ENCODE assay signal across 19 cellular contexts in the genomic region with DNA sequence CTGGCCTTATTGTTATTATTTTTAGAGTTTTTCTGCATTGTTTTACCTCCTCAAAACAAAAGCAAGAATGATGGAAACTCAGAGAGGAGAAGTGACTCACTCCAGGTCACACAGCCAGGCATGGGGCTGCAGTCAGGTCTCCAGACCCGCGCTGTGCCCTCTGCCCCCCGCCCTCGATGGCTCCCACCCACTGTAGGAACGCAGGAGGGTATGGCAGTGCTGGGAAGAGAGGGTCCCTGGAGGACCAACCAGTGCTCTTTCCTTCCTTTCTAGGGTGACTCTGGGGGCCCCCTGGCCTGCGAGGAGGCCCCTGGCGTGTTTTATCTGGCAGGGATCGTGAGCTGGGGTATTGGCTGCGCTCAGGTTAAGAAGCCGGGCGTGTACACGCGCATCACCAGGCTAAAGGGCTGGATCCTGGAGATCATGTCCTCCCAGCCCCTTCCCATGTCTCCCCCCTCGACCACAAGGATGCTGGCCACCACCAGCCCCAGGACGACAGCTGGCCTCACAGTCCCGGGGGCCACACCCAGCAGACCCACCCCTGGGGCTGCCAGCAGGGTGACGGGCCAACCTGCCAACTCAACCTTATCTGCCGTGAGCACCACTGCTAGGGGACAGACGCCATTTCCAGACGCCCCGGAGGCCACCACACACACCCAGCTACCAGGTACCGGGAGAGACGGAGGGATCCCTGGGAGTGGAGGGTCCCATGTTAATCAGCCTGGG. TPM values are rescaled to one million over a fixed set of nuclear protein-coding genes. Genes with fewer than 3 reads are reported as not detected.
DNase-seq lines count a peak whose midpoint lies in the region; ATAC-seq and TF ChIP-seq lines count a peak whose summit lies in the region.
"Had no signal": no experiment of that assay in that cellular context is flagged by ENCODE, and none has a peak within 500 bp of the region (broad histone marks: within the 10 kb centered on the region; RNA-seq: fewer than 3 reads in every experiment).

No MANE protein-coding gene starts in this region.

- H3K36me3 ChIP-seq in SJCRH30: no peaks in the 10 kb centered on the region
- peaks cover 0 to 49% (median 0%) of the 10 kb centered on the region in 3 donors for H3K36me3 ChIP-seq in esophagus squamous epithelium

- DNase-seq in HUDEP-2 (lab: John Stamatoyannopoulos, UW; ENCODE audit: unreplicated experiment in 76 of 76) (peak in 60 of 76 experiments; percentile 9 to 74 (median 54)), erythroblast (lab: John Stamatoyannopoulos, UW) (peak; percentile 65 to 77), SJCRH30 (no peak), esophagus squamous epithelium (lab: John Stamatoyannopoulos, UW) (no peak)
- no peak for DNase-seq in stimulated activated naive B cell treated with anti-CD40 and anti-IgM and Interleukin-4, amounts not matched to agents 10 μg/mL and 1 μg/mL and 100 μg/mL, for 72 hours
- no peak for DNase-seq in natural killer cell treated with Interleukin-12 subunit alpha and Interleukin-12 subunit beta and Interleukin-15 and Interleukin-18, amount 100 ng/mL, for 72 hours (ENCODE audit: low spot score)
- DNase-seq: C1 segment of cervical spinal cord; CD8-positive, alpha-beta T cell; DND-41; HFFc6; NCI-H1105; NCI-H146; NCI-H2029 treated with DMSO at 0.1 percent for 48 hours; NCI-H226; NCI-H510A treated with DMSO at 0.1 percent for 48 hours; NCI-H82 had no signal

- H3K9me3 Mint-ChIP-seq in stimulated activated naive B cell treated with anti-CD40 and anti-IgM and Interleukin-4, amounts not matched to agents 10 μg/mL and 1 μg/mL and 100 μg/mL, for 72 hours: peaks cover 0 to 1% of the 10 kb centered on the region in 2 donors
- no peaks in the 10 kb centered on the region for H3K9me3 Mint-ChIP-seq in natural killer cell treated with Interleukin-12 subunit alpha and Interleukin-12 subunit beta and Interleukin-15 and Interleukin-18, amount 100 ng/mL, for 72 hours
- H3K9me3 Mint-ChIP-seq: CD8-positive, alpha-beta T cell; HFFc6 had no signal

- no peak for ATAC-seq in stimulated activated naive B cell treated with anti-CD40 and anti-IgM and Interleukin-4, amounts not matched to agents 10 μg/mL and 1 μg/mL and 100 μg/mL, for 72 hours (replicated peaks)
- no peak for ATAC-seq in natural killer cell treated with Interleukin-12 subunit alpha and Interleukin-12 subunit beta and Interleukin-15 and Interleukin-18, amount 100 ng/mL, for 72 hours
- ATAC-seq: CD8-positive, alpha-beta T cell; Panc1 had no signal

- H3K4me1 Mint-ChIP-seq in stimulated activated naive B cell treated with anti-CD40 and anti-IgM and Interleukin-4, amounts not matched to agents 10 μg/mL and 1 μg/mL and 100 μg/mL, for 72 hours: peaks cover 10 to 26% of the 10 kb centered on the region in 2 donors
- peaks cover 0 to 4% of the 10 kb centered on the region in 2 donors for H3K4me1 Mint-ChIP-seq in natural killer cell treated with Interleukin-12 subunit alpha and Interleukin-12 subunit beta and Interleukin-15 and Interleukin-18, amount 100 ng/mL, for 72 hours (ENCODE audit: low read depth in 2 of 2)

- H3K9me3 ChIP-seq in SJCRH30 (replicated peaks) (no peaks in the 10 kb centered on the region), esophagus squamous epithelium (no peaks in the 10 kb centered on the region)

- peak; percentile 18 for TF ChIP-seq POLR2A in GM19193 (IDR thresholded peaks at IDR 0.05; ENCODE audit: extremely low read depth, insufficient read depth, insufficient read length)
- no peak for TF ChIP-seq POLR2A in erythroblast (IDR thresholded peaks at IDR 0.05; ENCODE audit: low read length)
- TF ChIP-seq POLR2A in esophagus squamous epithelium (IDR thresholded peaks at IDR 0.05): no peak

- intact Hi-C loops in esophagus squamous epithelium (cut with DNase I): no loop called here

- H3K27me3 ChIP-seq in SJCRH30 (no peaks in the 10 kb centered on the region), esophagus squamous epithelium (no peaks in the 10 kb centered on the region)

- WGBS in esophagus squamous epithelium, 2 donors: 94% methylated on average over 7 of the region's 23 CpGs; no CpG with 5 or more reads in 1 of the 2 donors

- peaks cover 20 to 26% of the 10 kb centered on the region in 2 donors for H3K36me3 Mint-ChIP-seq in stimulated activated naive B cell treated with anti-CD40 and anti-IgM and Interleukin-4, amounts not matched to agents 10 μg/mL and 1 μg/mL and 100 μg/mL, for 72 hours
- no peaks in the 10 kb centered on the region for H3K36me3 Mint-ChIP-seq in natural killer cell treated with Interleukin-12 subunit alpha and Interleukin-12 subunit beta and Interleukin-15 and Interleukin-18, amount 100 ng/mL, for 72 hours

- H3K27me3 Mint-ChIP-seq in stimulated activated naive B cell treated with anti-CD40 and anti-IgM and Interleukin-4, amounts not matched to agents 10 μg/mL and 1 μg/mL and 100 μg/mL, for 72 hours: no peaks in the 10 kb centered on the region
- no peaks in the 10 kb centered on the region for H3K27me3 Mint-ChIP-seq in natural killer cell treated with Interleukin-12 subunit alpha and Interleukin-12 subunit beta and Interleukin-15 and Interleukin-18, amount 100 ng/mL, for 72 hours

- H3K4me3 Mint-ChIP-seq in stimulated activated naive B cell treated with anti-CD40 and anti-IgM and Interleukin-4, amounts not matched to agents 10 μg/mL and 1 μg/mL and 100 μg/mL, for 72 hours: no peak overlapping the region
- H3K4me3 Mint-ChIP-seq in natural killer cell treated with Interleukin-12 subunit alpha and Interleukin-12 subunit beta and Interleukin-15 and Interleukin-18, amount 100 ng/mL, for 72 hours: no peak overlapping the region
- H3K4me3 Mint-ChIP-seq: CD8-positive, alpha-beta T cell; HFFc6 had no signal

- TF ChIP-seq CTCF in esophagus squamous epithelium (IDR thresholded peaks at IDR 0.05): no peak

- H3K4me3 ChIP-seq in SJCRH30 (no peak overlapping the region), esophagus squamous epithelium (no peak overlapping the region)

- H3K4me1 ChIP-seq in SJCRH30 (no peaks in the 10 kb centered on the region), esophagus squamous epithelium (peaks cover 15 to 29% (median 27%) of the 10 kb centered on the region in 3 donors)

- no peak overlapping the region for H3K27ac ChIP-seq in SJCRH30
- no peak overlapping the region for H3K27ac ChIP-seq in esophagus squamous epithelium
- H3K27ac ChIP-seq: KMS-11 had no signal

- H3K27ac Mint-ChIP-seq in stimulated activated naive B cell treated with anti-CD40 and anti-IgM and Interleukin-4, amounts not matched to agents 10 μg/mL and 1 μg/mL and 100 μg/mL, for 72 hours: peak overlapping the region; percentile 56
- H3K27ac Mint-ChIP-seq in natural killer cell treated with Interleukin-12 subunit alpha and Interleukin-12 subunit beta and Interleukin-15 and Interleukin-18, amount 100 ng/mL, for 72 hours: no peak overlapping the region
- H3K27ac Mint-ChIP-seq: CD8-positive, alpha-beta T cell; HFFc6 had no signal

RNA-seq across cellular contexts. Expression of a gene that starts 5.6 kb away (rescaled TPM):
- total RNA-seq in SJCRH30 (2014; rRNA removed; shearing (Covaris generic)): 35.7 and 49.3 TPM in 2 replicates
- total RNA-seq in natural killer cell treated with Interleukin-12 subunit alpha and Interleukin-12 subunit beta and Interleukin-15 and Interleukin-18, amount 100 ng/mL, for 72 hours: 100 to 1,000 TPM in 1 of 2 donors, 10 to 100 TPM in 1; 80.1 to 124 TPM
- total RNA-seq in esophagus squamous epithelium: 10 to 100 TPM; 46.2 to 65.7 (median 53.8) TPM

RNA-seq across cellular contexts. Expression of a gene that starts 35.0 kb away (rescaled TPM):
- 152 and 160 TPM in 2 replicates for total RNA-seq in SJCRH30 (2014; rRNA removed; shearing (Covaris generic))
- total RNA-seq in natural killer cell treated with Interleukin-12 subunit alpha and Interleukin-12 subunit beta and Interleukin-15 and Interleukin-18, amount 100 ng/mL, for 72 hours: 100 to 1,000 TPM in 1 of 2 donors, 10 to 100 TPM in 1; 74.9 to 165 TPM
- 10 to 100 TPM; 38.7 to 93.3 (median 61.4) TPM for total RNA-seq in esophagus squamous epithelium

RNA-seq across cellular contexts. Expression of a gene that starts 54.2 kb away (rescaled TPM):
- total RNA-seq in SJCRH30 (2014; rRNA removed; shearing (Covaris generic)): 2.6 and 2.8 TPM in 2 replicates
- 100 to 1,000 TPM; 233 to 784 TPM for total RNA-seq in natural killer cell treated with Interleukin-12 subunit alpha and Interleukin-12 subunit beta and Interleukin-15 and Interleukin-18, amount 100 ng/mL, for 72 hours
- 10 to 100 TPM; 21.6 to 40.1 (median 28.7) TPM for total RNA-seq in esophagus squamous epithelium

Comparison
In these comparisons a context has a peak if more than half of its experiments do, and no peak if none do; other contexts are left out.
1. DNase-seq: peak in HUDEP-2 (60 of 76) and erythroblast (2 of 2); none in stimulated activated naive B cell treated with anti-CD40 and anti-IgM and Interleukin-4, amounts not matched to agents 10 μg/mL and 1 μg/mL and 100 μg/mL, for 72 hours (single experiment), SJCRH30 (0 of 2), natural killer cell treated with Interleukin-12 subunit alpha and Interleukin-12 subunit beta and Interleukin-15 and Interleukin-18, amount 100 ng/mL, for 72 hours (single experiment) and esophagus squamous epithelium (single experiment).
2. RNA of a gene that starts 54.2 kb away (total RNA-seq): 233 to 784 TPM in natural killer cell treated with Interleukin-12 subunit alpha and Interleukin-12 subunit beta and Interleukin-15 and Interleukin-18, amount 100 ng/mL, for 72 hours; 21.6 to 40.1 TPM in esophagus squamous epithelium and 2.6 to 2.8 TPM in SJCRH30; every median in the first group is over 4 times any median in the second.